Comparison of ENCODE assay signal across 23 cellular contexts in genomic region chr1:30381671-30382365, GRCh38.
"Had no signal": no experiment of that assay in that cellular context is flagged by ENCODE, and none has a peak within 500 bp of the region (broad histone marks: within the 10 kb centered on the region; RNA-seq: fewer than 3 reads in every experiment).

No MANE protein-coding gene starts in this region.

- H3K4me3 ChIP-seq: esophagus squamous epithelium, right lobe of liver, stomach, tibial artery had no signal

- H3K9me3 ChIP-seq: esophagus squamous epithelium, right lobe of liver, stomach, tibial artery had no signal

- H3K27ac ChIP-seq: epithelial cell of prostate, esophagus squamous epithelium, right lobe of liver, stomach, tibial artery, VCaP had no signal

- FAIRE-seq: colon, endometrium, frontal cortex, small intestine, TTC549 had no signal

- H3K9me3 Mint-ChIP-seq: activated naive CD4-positive, alpha-beta T cell treated with anti-CD3 and anti-CD28 coated beads for 36 hours; activated T-helper 1 cell treated with anti-CD3 and anti-CD28 coated beads, Interleukin-12 subunit alpha, Interleukin-12 subunit beta, Interleukin-2, Interleukin-4 antibody, amounts not matched to agents 30 ng/mL and 10 ng/mL and 1 ng/mL, durations not matched to agents 14 hours and 24 hours and 36 hours; central memory CD8-positive, alpha-beta T cell; stimulated activated naive B cell treated with anti-CD40 and anti-IgM and Interleukin-4, amounts not matched to agents 10 μg/mL and 1 μg/mL and 100 μg/mL, for 72 hours had no signal

- H3K36me3 Mint-ChIP-seq: stimulated activated naive B cell treated with anti-CD40 and anti-IgM and Interleukin-4, amounts not matched to agents 10 μg/mL and 1 μg/mL and 100 μg/mL, for 72 hours had no signal

- H3K27me3 ChIP-seq: right lobe of liver had no signal

- H3K36me3 ChIP-seq: esophagus squamous epithelium, right lobe of liver, stomach, tibial artery had no signal

- H3K4me3 Mint-ChIP-seq: activated naive CD4-positive, alpha-beta T cell treated with anti-CD3 and anti-CD28 coated beads for 36 hours; activated T-helper 1 cell treated with anti-CD3 and anti-CD28 coated beads, Interleukin-12 subunit alpha, Interleukin-12 subunit beta, Interleukin-2, Interleukin-4 antibody, amounts not matched to agents 30 ng/mL and 10 ng/mL and 1 ng/mL, durations not matched to agents 14 hours and 24 hours and 36 hours; central memory CD8-positive, alpha-beta T cell; stimulated activated naive B cell treated with anti-CD40 and anti-IgM and Interleukin-4, amounts not matched to agents 10 μg/mL and 1 μg/mL and 100 μg/mL, for 72 hours had no signal

- DNase-seq: activated CD4-positive, alpha-beta T cell treated with anti-CD3 and anti-CD28 coated beads for 4 hours; activated CD4-positive, alpha-beta T cell treated with anti-CD3 and anti-CD28 coated beads, Interleukin-2, amount 50 U/mL, for 4 hours; amniotic stem cell; dermis blood vessel endothelial cell; effector CD4-positive, alpha-beta T cell; esophagus squamous epithelium; left ventricle myocardium superior; nucleus accumbens; small intestine; stimulated activated CD4-positive, alpha-beta T cell treated with anti-CD3 and anti-CD28 coated beads, Interleukin-2, amount 100 ng/mL, for 24 hours; stimulated activated naive B cell treated with anti-CD40 and anti-IgM and Interleukin-4, amounts not matched to agents 10 μg/mL and 1 μg/mL and 100 μg/mL, for 72 hours; stomach had no signal

- H3K27ac Mint-ChIP-seq: activated naive CD4-positive, alpha-beta T cell treated with anti-CD3 and anti-CD28 coated beads for 36 hours; activated T-helper 1 cell treated with anti-CD3 and anti-CD28 coated beads, Interleukin-12 subunit alpha, Interleukin-12 subunit beta, Interleukin-2, Interleukin-4 antibody, amounts not matched to agents 30 ng/mL and 10 ng/mL and 1 ng/mL, durations not matched to agents 14 hours and 24 hours and 36 hours; stimulated activated naive B cell treated with anti-CD40 and anti-IgM and Interleukin-4, amounts not matched to agents 10 μg/mL and 1 μg/mL and 100 μg/mL, for 72 hours had no signal
